8 cellular contexts compared by ENCODE assay signal in genomic region chr1:89945852-89946476, GRCh38. TPM values are rescaled to one million over a fixed set of nuclear protein-coding genes. Genes with fewer than 3 reads are reported as not detected.
DNase-seq lines count a peak whose midpoint lies in the region; ATAC-seq lines count a peak whose summit lies in the region.

No MANE protein-coding gene starts in this region.

- peak overlapping the region; percentile 60 for H3K9ac ChIP-seq in Karpas-422 (ENCODE audit: low read length)

- peak overlapping the region; percentile 59; the same call in 1 of the 2 replicates for H2AFZ ChIP-seq in Karpas-422 (ENCODE audit: low read length)

- H3K4me3 Mint-ChIP-seq in activated T-cell treated with anti-CD3 and anti-CD28 coated beads, Interleukin-2, amount 50 U/mL, for 72 hours: no peak overlapping the region
- no peak overlapping the region for H3K4me3 Mint-ChIP-seq in stimulated activated memory B cell treated with anti-CD40 and anti-IgM and Interleukin-4, amounts not matched to agents 10 μg/mL and 1 μg/mL and 100 μg/mL, for 72 hours

- no peaks in the 10 kb centered on the region for H3K27me3 ChIP-seq in Karpas-422 (ENCODE audit: low read length)

- no peak overlapping the region for H3K27ac Mint-ChIP-seq in activated T-cell treated with anti-CD3 and anti-CD28 coated beads, Interleukin-2, amount 50 U/mL, for 72 hours
- H3K27ac Mint-ChIP-seq in stimulated activated memory B cell treated with anti-CD40 and anti-IgM and Interleukin-4, amounts not matched to agents 10 μg/mL and 1 μg/mL and 100 μg/mL, for 72 hours: no peak overlapping the region

- peaks cover 8% of the 10 kb centered on the region for H3K4me1 Mint-ChIP-seq in activated T-cell treated with anti-CD3 and anti-CD28 coated beads, Interleukin-2, amount 50 U/mL, for 72 hours (ENCODE audit: low read depth)
- H3K4me1 Mint-ChIP-seq in stimulated activated memory B cell treated with anti-CD40 and anti-IgM and Interleukin-4, amounts not matched to agents 10 μg/mL and 1 μg/mL and 100 μg/mL, for 72 hours: peaks cover 10% of the 10 kb centered on the region

- DNase-seq in activated T-cell treated with anti-CD3 and anti-CD28 coated beads, Interleukin-2, amount 50 U/mL, for 72 hours: peak; percentile 28 to 42
- no peak for DNase-seq in activated T-cell treated with anti-CD3 and anti-CD28 coated beads, Interleukin-2, amount 50 U/mL, for 1 hour
- DNase-seq in Karpas-422 (peak; percentile 84), NCI-H2227 (lab: John Stamatoyannopoulos, UW; ENCODE audit: unreplicated experiment) (no peak), NCI-H2107 treated with DMSO at 0.1 percent for 48 hours (lab: John Stamatoyannopoulos, UW; ENCODE audit: unreplicated experiment) (no peak), HuH-7.5 (ENCODE audit: low spot score) (no peak)

- H3K27me3 Mint-ChIP-seq in activated T-cell treated with anti-CD3 and anti-CD28 coated beads, Interleukin-2, amount 50 U/mL, for 72 hours (ENCODE audit: low read depth): no peaks in the 10 kb centered on the region
- no peaks in the 10 kb centered on the region for H3K27me3 Mint-ChIP-seq in stimulated activated memory B cell treated with anti-CD40 and anti-IgM and Interleukin-4, amounts not matched to agents 10 μg/mL and 1 μg/mL and 100 μg/mL, for 72 hours

- H3K27ac ChIP-seq in Karpas-422 (ENCODE audit: low read length): peak overlapping the region; percentile 97

- ATAC-seq in activated T-cell treated with anti-CD3 and anti-CD28 coated beads, Interleukin-2, amount 50 U/mL, for 72 hours (replicated peaks in 1 of 2): peak; percentile 88 to 89
- peak; percentile 92 for ATAC-seq in HG02610 (IDR thresholded peaks at IDR 0.05; ENCODE audit: unreplicated experiment)
- ATAC-seq in stimulated activated memory B cell treated with anti-CD40 and anti-IgM and Interleukin-4, amounts not matched to agents 10 μg/mL and 1 μg/mL and 100 μg/mL, for 72 hours: peak; percentile 72

- H3K4me3 ChIP-seq in Karpas-422 (ENCODE audit: low read length): peak overlapping the region; percentile 55

- peak overlapping the region; percentile 89 for H3K4me2 ChIP-seq in Karpas-422 (ENCODE audit: low read depth, low read length, poor library complexity, severe bottlenecking)

- no peaks in the 10 kb centered on the region for H3K9me2 ChIP-seq in Karpas-422 (replicated peaks; ENCODE audit: insufficient read depth, low read length)

- no peaks in the 10 kb centered on the region for H3K36me3 ChIP-seq in Karpas-422 (ENCODE audit: insufficient read depth, low read length)

- H3K4me1 ChIP-seq in Karpas-422 (ENCODE audit: low read length): peaks cover 76% of the 10 kb centered on the region

- H4K20me1 ChIP-seq in Karpas-422 (ENCODE audit: insufficient read depth, low read depth, low read length): no peaks in the 10 kb centered on the region

- H3K9me3 Mint-ChIP-seq in activated T-cell treated with anti-CD3 and anti-CD28 coated beads, Interleukin-2, amount 50 U/mL, for 72 hours: no peaks in the 10 kb centered on the region
- no peaks in the 10 kb centered on the region for H3K9me3 Mint-ChIP-seq in stimulated activated memory B cell treated with anti-CD40 and anti-IgM and Interleukin-4, amounts not matched to agents 10 μg/mL and 1 μg/mL and 100 μg/mL, for 72 hours

- no peaks in the 10 kb centered on the region for H3K9me3 ChIP-seq in Karpas-422 (ENCODE audit: low read length)

- no peaks in the 10 kb centered on the region for H3K79me2 ChIP-seq in Karpas-422 (ENCODE audit: low read length)

- no peaks in the 10 kb centered on the region for H3K36me3 Mint-ChIP-seq in activated T-cell treated with anti-CD3 and anti-CD28 coated beads, Interleukin-2, amount 50 U/mL, for 72 hours (ENCODE audit: insufficient read depth in 2 of 2)
- H3K36me3 Mint-ChIP-seq in stimulated activated memory B cell treated with anti-CD40 and anti-IgM and Interleukin-4, amounts not matched to agents 10 μg/mL and 1 μg/mL and 100 μg/mL, for 72 hours: no peaks in the 10 kb centered on the region

RNA-seq across cellular contexts. Expression of gene ZNF326, which starts 48.9 kb away (rescaled TPM):
- 10 to 100 TPM; 16.4 to 20.3 TPM for total RNA-seq in activated T-cell treated with anti-CD3 and anti-CD28 coated beads, Interleukin-2, amount 50 U/mL, for 72 hours
- 10.0 and 14.7 TPM in 2 replicates for total RNA-seq in Karpas-422 (2014; rRNA removed; shearing (Covaris generic); ENCODE audit: low replicate concordance)

Comparison
In these comparisons a context has a peak if more than half of its experiments do, and no peak if none do; other contexts are left out.
1. DNase-seq: peak in activated T-cell treated with anti-CD3 and anti-CD28 coated beads, Interleukin-2, amount 50 U/mL, for 72 hours (2 of 2) and Karpas-422 (single experiment); none in activated T-cell treated with anti-CD3 and anti-CD28 coated beads, Interleukin-2, amount 50 U/mL, for 1 hour (single experiment), NCI-H2227 (single experiment), NCI-H2107 treated with DMSO at 0.1 percent for 48 hours (single experiment) and HuH-7.5 (single experiment).
2. Peak in every context shown above with its lines, with median percentiles within 50 percentile points of each other: ATAC-seq.